In genomic region chr21:32772281-32773047, GRCh38 we compare ENCODE assay signal across 8 cellular contexts. TPM values are rescaled to one million over a fixed set of nuclear protein-coding genes. Genes with fewer than 3 reads are reported as not detected.
DNase-seq lines count a peak whose midpoint lies in the region; ATAC-seq, FAIRE-seq and TF ChIP-seq lines count a peak whose summit lies in the region.

No MANE protein-coding gene starts in this region.

- peak; percentile 45 for DNase-seq in NCI-H2107 treated with DMSO at 0.1 percent for 48 hours (lab: John Stamatoyannopoulos, UW; ENCODE audit: unreplicated experiment)
- DNase-seq in NCI-H2107 (lab: John Stamatoyannopoulos, UW), result no peak
- DNase-seq in NOMO-1 treated with dmso at 0.1 percent for 144 hours (lab: John Stamatoyannopoulos, UW; ENCODE audit: unreplicated experiment), result peak; percentile 45
- DNase-seq in activated T-cell treated with anti-CD3 and anti-CD28 coated beads, Interleukin-2, amount 50 U/mL, for 4 hours, result peak; percentile 61
- DNase-seq in fibroblast of peridontal ligament (ENCODE audit: extremely low read depth), result peak; percentile 33
- peak; percentile 71 to 87 for DNase-seq in trophoblast cell
- DNase-seq in upper lobe of right lung, result no peak
- no peak for DNase-seq in D721Med (ENCODE audit: insufficient read length, low spot score)

- H3K9me3 Mint-ChIP-seq in activated T-cell treated with anti-CD3 and anti-CD28 coated beads, Interleukin-2, amount 50 U/mL, for 4 hours, result no peaks in the 10 kb centered on the region

- WGBS in trophoblast cell (ENCODE audit: extremely low coverage, insufficient coverage, insufficient read length), result no CpG with 5 or more reads among the region's 13 CpGs

- H3K9ac ChIP-seq in trophoblast cell (ENCODE audit: low read length), result peak overlapping the region; percentile 28

- H3K9me3 ChIP-seq in trophoblast cell (ENCODE audit: insufficient read depth, low read depth, low read length) (no peaks in the 10 kb centered on the region), upper lobe of right lung (no peaks in the 10 kb centered on the region)

- H3K27ac ChIP-seq in trophoblast cell (ENCODE audit: low read depth, low read length) (peak overlapping the region; percentile 39), upper lobe of right lung (peak overlapping the region; percentile 88)

- H2AFZ ChIP-seq in trophoblast cell (ENCODE audit: insufficient read depth, low read length, poor library complexity), result no peak overlapping the region

- H3K23ac ChIP-seq in trophoblast cell (ENCODE audit: low read length), result no peak overlapping the region

- H3K27me3 ChIP-seq in trophoblast cell (ENCODE audit: insufficient read depth, low read length) (no peaks in the 10 kb centered on the region), upper lobe of right lung (no peaks in the 10 kb centered on the region)

- H3K36me3 Mint-ChIP-seq in activated T-cell treated with anti-CD3 and anti-CD28 coated beads, Interleukin-2, amount 50 U/mL, for 4 hours (ENCODE audit: insufficient read depth), result peaks cover 21% of the 10 kb centered on the region

- H3K79me2 ChIP-seq in trophoblast cell (ENCODE audit: control insufficient read depth, insufficient read depth, low read length, poor library complexity), result peaks cover 12% of the 10 kb centered on the region

- H3K4me1 ChIP-seq in trophoblast cell (ENCODE audit: control insufficient read depth in 1 of 2, insufficient read depth in 2 of 2, low read length in 2 of 2) (peaks cover 2 to 3% of the 10 kb centered on the region in 2 experiments), upper lobe of right lung (peaks cover 22% of the 10 kb centered on the region)

- H2BK12ac ChIP-seq in trophoblast cell (ENCODE audit: low read length), result no peak overlapping the region

- peak overlapping the region; percentile 65 for H4K12ac ChIP-seq in trophoblast cell (ENCODE audit: low read depth, low read length)

- H2BK5ac ChIP-seq in trophoblast cell (ENCODE audit: low read depth, low read length, poor library complexity), result no peak overlapping the region

- H3K4me3 ChIP-seq in trophoblast cell (ENCODE audit: low read depth, low read length) (peak overlapping the region; percentile 63), upper lobe of right lung (peak overlapping the region; percentile 81)

- no peak for TF ChIP-seq CTCF in upper lobe of right lung (IDR thresholded peaks at IDR 0.05)
- TF ChIP-seq CTCF in D721Med (IDR thresholded peaks at IDR 0.05; ENCODE audit: insufficient read depth, missing control alignments), result no peak

- no peak overlapping the region for H3K14ac ChIP-seq in trophoblast cell (ENCODE audit: low read length)

- peaks cover 47% of the 10 kb centered on the region for H3K4me1 Mint-ChIP-seq in activated T-cell treated with anti-CD3 and anti-CD28 coated beads, Interleukin-2, amount 50 U/mL, for 4 hours (ENCODE audit: low read depth)

- no peak for FAIRE-seq in D721Med (lab: Jason Lieb, UNC)

- H2BK120ac ChIP-seq in trophoblast cell (ENCODE audit: insufficient read depth, low read length, poor library complexity), result peak overlapping the region; percentile 49

- H3K27me3 Mint-ChIP-seq in activated T-cell treated with anti-CD3 and anti-CD28 coated beads, Interleukin-2, amount 50 U/mL, for 4 hours (ENCODE audit: low read depth), result peaks cover 2% of the 10 kb centered on the region

- H3K79me1 ChIP-seq in trophoblast cell (ENCODE audit: low read length), result peaks cover 10% of the 10 kb centered on the region

- peak; percentile 56 to 59 for ATAC-seq in activated T-cell treated with anti-CD3 and anti-CD28 coated beads, Interleukin-2, amount 50 U/mL, for 4 hours
- peak; percentile 12 for ATAC-seq in upper lobe of right lung

- no peak overlapping the region for H2AK5ac ChIP-seq in trophoblast cell (ENCODE audit: low read length)

- peak overlapping the region; percentile 86 for H3K4me3 Mint-ChIP-seq in activated T-cell treated with anti-CD3 and anti-CD28 coated beads, Interleukin-2, amount 50 U/mL, for 4 hours

- peaks cover 0 to under 1% of the 10 kb centered on the region in 2 experiments for H3K36me3 ChIP-seq in trophoblast cell (ENCODE audit: control insufficient read depth in 1 of 2, insufficient read depth in 2 of 2, low read length in 2 of 2)
- peaks cover 8% of the 10 kb centered on the region for H3K36me3 ChIP-seq in upper lobe of right lung

- H3K4me2 ChIP-seq in trophoblast cell (ENCODE audit: low read length), result peak overlapping the region; percentile 65

- H4K91ac ChIP-seq in trophoblast cell (ENCODE audit: low read depth, low read length), result no peak overlapping the region

- no peak overlapping the region for H3K4ac ChIP-seq in trophoblast cell (ENCODE audit: low read depth, low read length)

- peak overlapping the region; percentile 84 for H4K8ac ChIP-seq in trophoblast cell (ENCODE audit: low read depth, low read length)

- no peak overlapping the region for H3K18ac ChIP-seq in trophoblast cell (ENCODE audit: low read length)

- intact Hi-C loops in upper lobe of right lung (cut with DNase I), result no loop called here

RNA-seq across cellular contexts. Expression of gene PAXBP1, which starts 0.9 kb away (rescaled TPM):
- 10 to 100 TPM; 54.9 to 61.4 (median 58.3) TPM for total RNA-seq in activated T-cell treated with anti-CD3 and anti-CD28 coated beads, Interleukin-2, amount 50 U/mL, for 4 hours
- polyA plus RNA-seq in trophoblast cell (2013), result 38.2 and 38.5 TPM in 2 replicates
- 34.0 TPM for total RNA-seq in upper lobe of right lung

RNA-seq across cellular contexts. Expression of gene SYNJ1, which starts 44.7 kb away (rescaled TPM):
- 10 to 100 TPM; 10.8 to 11.8 (median 11.6) TPM for total RNA-seq in activated T-cell treated with anti-CD3 and anti-CD28 coated beads, Interleukin-2, amount 50 U/mL, for 4 hours
- polyA plus RNA-seq in trophoblast cell (2013), result 15.8 and 17.4 TPM in 2 replicates
- 22.1 TPM for total RNA-seq in upper lobe of right lung

Comparison
In these comparisons a context has a peak if more than half of its experiments do, and no peak if none do; other contexts are left out.
1. DNase-seq: peak in NCI-H2107 treated with DMSO at 0.1 percent for 48 hours (single experiment), NOMO-1 treated with dmso at 0.1 percent for 144 hours (single experiment), activated T-cell treated with anti-CD3 and anti-CD28 coated beads, Interleukin-2, amount 50 U/mL, for 4 hours (single experiment), fibroblast of peridontal ligament (single experiment) and trophoblast cell (2 of 2); none in NCI-H2107 (single experiment), upper lobe of right lung (single experiment) and D721Med (single experiment).